ENCODE assay signal across 8 cellular contexts in the genomic region with DNA sequence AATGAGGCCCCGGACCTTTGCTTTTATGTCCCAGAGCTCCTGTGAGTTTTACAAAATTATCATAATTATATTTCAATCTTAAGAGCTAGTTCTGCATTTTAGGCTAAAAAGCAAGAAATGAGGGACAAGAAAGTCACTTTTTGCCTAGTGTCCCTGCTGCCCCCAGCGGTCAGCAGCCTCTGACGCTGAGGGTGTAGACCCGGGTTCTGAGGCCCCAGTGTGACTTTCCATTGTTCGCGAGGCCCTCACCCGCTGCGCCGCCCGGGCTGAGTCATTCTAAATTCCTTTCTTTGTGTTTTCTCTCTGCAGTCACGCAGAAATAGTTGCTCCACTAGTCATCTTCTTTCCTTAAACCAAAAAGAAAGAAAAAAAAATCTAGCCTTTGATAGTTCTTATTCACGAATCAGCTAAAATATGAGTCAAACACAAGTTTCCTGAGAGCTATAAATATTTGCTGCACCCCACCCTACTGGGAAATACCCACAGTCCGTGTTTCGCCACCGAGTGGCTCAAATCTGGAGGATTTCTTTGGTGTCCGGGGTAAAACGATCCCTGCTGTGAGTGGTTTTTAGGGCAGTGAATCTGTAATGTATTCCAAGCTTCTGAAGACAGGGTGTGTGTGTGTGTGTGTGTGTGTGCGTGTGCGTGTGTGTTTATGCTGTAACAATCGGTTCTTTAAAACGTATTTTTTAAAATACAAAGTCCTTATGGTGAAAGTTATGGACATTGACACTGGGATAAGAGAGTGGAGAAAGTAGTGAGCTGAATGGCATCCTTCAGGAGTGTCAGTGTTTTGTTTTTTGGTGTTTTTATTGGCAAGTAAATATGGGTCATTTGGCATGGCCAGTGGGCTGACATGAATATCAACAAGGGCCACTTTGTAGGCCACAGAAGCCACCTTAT. TPM values are rescaled to one million over a fixed set of nuclear protein-coding genes. Genes with fewer than 3 reads are reported as not detected.
DNase-seq lines count a peak whose midpoint lies in the region; ATAC-seq and TF ChIP-seq lines count a peak whose summit lies in the region.

No MANE protein-coding gene starts in this region.

- peaks cover 29 to 35% of the 10 kb centered on the region in 2 donors for H3K4me1 ChIP-seq in adrenal gland (replicated peaks in 1 of 2)
- peaks cover 8% of the 10 kb centered on the region for H3K4me1 ChIP-seq in right cardiac atrium (ENCODE audit: control insufficient read depth, insufficient read depth, low read length)
- H3K4me1 ChIP-seq in uterus: peaks cover 5 to 7% of the 10 kb centered on the region in 2 donors

- peak in 1 of 2 donors; percentile 79 for TF ChIP-seq POLR2A in adrenal gland (IDR thresholded peaks at IDR 0.05)
- peak; percentile 21 to 48 for TF ChIP-seq POLR2A in uterus (IDR thresholded peaks at IDR 0.05)

- H3K27ac ChIP-seq in adrenal gland (peak overlapping the region; percentile 74 to 97 (median 94)), right cardiac atrium (ENCODE audit: low read length) (peak overlapping the region; percentile 96), uterus (peak overlapping the region; percentile 96 to 100)

- H3K4me3 ChIP-seq in AG10803 (ENCODE audit: low read length): peak overlapping the region; percentile 41
- peak overlapping the region in 2 of 4 donors; percentile 15 to 38 for H3K4me3 ChIP-seq in adrenal gland
- peak overlapping the region; percentile 7 for H3K4me3 ChIP-seq in right cardiac atrium (ENCODE audit: low read length)
- H3K4me3 ChIP-seq in uterus: peak overlapping the region; percentile 25 to 27

- H3K36me3 ChIP-seq in adrenal gland (replicated peaks in 1 of 2): no peaks in the 10 kb centered on the region
- H3K36me3 ChIP-seq in uterus: no peaks in the 10 kb centered on the region

- TF ChIP-seq CTCF in AG10803 (conservative IDR thresholded peaks at IDR 0.05; ENCODE audit: low read length) (peak; percentile 53), adrenal gland (IDR thresholded peaks at IDR 0.05) (peak; percentile 16 to 54 (median 48)), uterus (IDR thresholded peaks at IDR 0.05) (peak; percentile 36 to 44 (median 40))

- 2 to 4% (median 3%) methylated on average over 21 of the region's 21 CpGs for WGBS in adrenal gland, 4 donors
- 16% methylated on average over 21 of the region's 21 CpGs for WGBS in right cardiac atrium

- intact Hi-C loops in adrenal gland (cut with DNase I): loop anchor here in 1 of 2 donors (10.0 kb wide), 1 partner anchor 56 kb away; the partner anchor contains the start of gene EEF1A1
- intact Hi-C loops in right cardiac atrium (cut with DNase I): loop anchor here in 3 of 4 donors (10.0 kb wide), 1 partner anchor 56 kb away; the partner anchor contains the start of gene EEF1A1 (in 3 of the 3)
- intact Hi-C loops in uterus (cut with DNase I; ENCODE audit: low total_unique reads): no loop called here

- no peaks in the 10 kb centered on the region for H3K27me3 ChIP-seq in adrenal gland
- H3K27me3 ChIP-seq in right cardiac atrium (ENCODE audit: control insufficient read depth, insufficient read depth): no peaks in the 10 kb centered on the region
- H3K27me3 ChIP-seq in uterus: no peaks in the 10 kb centered on the region

- ATAC-seq in GM19328 (IDR thresholded peaks at IDR 0.05; ENCODE audit: unreplicated experiment): peak; percentile 63
- ATAC-seq in HG03460 (IDR thresholded peaks at IDR 0.05; ENCODE audit: unreplicated experiment): peak; percentile 73
- peak; percentile 96 to 99 for ATAC-seq in right cardiac atrium

- no peaks in the 10 kb centered on the region for H3K9me3 ChIP-seq in adrenal gland (replicated peaks in 1 of 3)
- H3K9me3 ChIP-seq in right cardiac atrium (ENCODE audit: control insufficient read depth, low read length): no peaks in the 10 kb centered on the region
- H3K9me3 ChIP-seq in uterus: no peaks in the 10 kb centered on the region

- DNase-seq in AG10803 (ENCODE audit: low read depth): peak; percentile 99
- DNase-seq in SW 1271 (lab: John Stamatoyannopoulos, UW): peak; percentile 95 to 98
- peak; percentile 78 to 95 (median 94) for DNase-seq in adrenal gland
- DNase-seq in right cardiac atrium: peak; percentile 89 to 92 (median 91)
- DNase-seq in putamen (ENCODE audit: low spot score): peak; percentile 89
- DNase-seq in uterus: peak; percentile 84 to 89

RNA-seq across cellular contexts. Expression of gene EEF1A1, which starts 59.7 kb away (rescaled TPM):
- total RNA-seq in adrenal gland (over 10,000 TPM in 3 of 8 donors, 1,000 to 10,000 TPM in 5; 7,361 to 11,784 (median 9,101) TPM), right cardiac atrium (1,000 to 10,000 TPM; 4,421 to 6,620 (median 4,841) TPM), uterus (over 10,000 TPM; 11,501 to 26,048 (median 13,655) TPM)
- polyA plus RNA-seq in adrenal gland (over 10,000 TPM in 1 of 3 donors, 1,000 to 10,000 TPM in 2; 7,921 to 10,048 (median 9,514) TPM), right cardiac atrium (2,506 TPM)
